11 cellular contexts compared by ENCODE assay signal in genomic region chr15:76996526-76997401, GRCh38. TPM values are rescaled to one million over a fixed set of nuclear protein-coding genes. Genes with fewer than 3 reads are reported as not detected.
DNase-seq lines count a peak whose midpoint lies in the region; ATAC-seq and TF ChIP-seq lines count a peak whose summit lies in the region.
"Had no signal": no experiment of that assay in that cellular context is flagged by ENCODE, and none has a peak within 500 bp of the region (broad histone marks: within the 10 kb centered on the region; RNA-seq: fewer than 3 reads in every experiment).

No MANE protein-coding gene starts in this region.

- no peak overlapping the region for H4K91ac ChIP-seq in mesenchymal stem cell (ENCODE audit: low read length)

- no peak overlapping the region for H3K4me2 ChIP-seq in mesenchymal stem cell (ENCODE audit: low read length, poor library complexity, severe bottlenecking)

- H3K27me3 ChIP-seq in mesenchymal stem cell (ENCODE audit: control insufficient read depth in 1 of 2, insufficient read depth in 1 of 2, low read length in 2 of 2), result peaks cover 0 to 4% of the 10 kb centered on the region in 2 experiments
- no peaks in the 10 kb centered on the region for H3K27me3 ChIP-seq in upper lobe of right lung

- no peak overlapping the region for H2AFZ ChIP-seq in mesenchymal stem cell (ENCODE audit: low read depth, low read length)

- H2BK120ac ChIP-seq in mesenchymal stem cell (ENCODE audit: low read depth, low read length), result no peak overlapping the region

- 84% methylated on average over 14 of the region's 14 CpGs for whole genome bisulfite sequencing in mesenchymal stem cell

- H3K9ac ChIP-seq in mesenchymal stem cell (ENCODE audit: low read length), result peak overlapping the region; percentile 57

- H3K27ac ChIP-seq in mesenchymal stem cell (ENCODE audit: low read length, poor library complexity, severe bottlenecking), result no peak overlapping the region
- H3K27ac ChIP-seq in upper lobe of right lung, result peak overlapping the region; percentile 51

- intact Hi-C loops in upper lobe of right lung (cut with DNase I), result no loop called here

- no peak overlapping the region for H2BK5ac ChIP-seq in mesenchymal stem cell (ENCODE audit: low read depth, low read length, poor library complexity, severe bottlenecking)

- peaks cover 61% of the 10 kb centered on the region for H3K4me1 Mint-ChIP-seq in activated naive CD8-positive, alpha-beta T cell treated with anti-CD3 and anti-CD28 coated beads for 36 hours

- peak overlapping the region; percentile 95 for H3K4me3 Mint-ChIP-seq in activated naive CD8-positive, alpha-beta T cell treated with anti-CD3 and anti-CD28 coated beads for 36 hours

- no peaks in the 10 kb centered on the region for H3K79me1 ChIP-seq in mesenchymal stem cell (replicated peaks; ENCODE audit: low read length, poor library complexity, severe bottlenecking)

- H3K4ac ChIP-seq in mesenchymal stem cell (ENCODE audit: low read depth in 1 of 2, low read length in 2 of 2), result no peak overlapping the region

- no peak overlapping the region for H2BK15ac ChIP-seq in mesenchymal stem cell (ENCODE audit: low read depth, poor library complexity, severe bottlenecking)

- H3K4me3 ChIP-seq in mesenchymal stem cell (ENCODE audit: insufficient read depth in 1 of 2, low read depth in 1 of 2, low read length in 2 of 2) (no peak overlapping the region), upper lobe of right lung (peak overlapping the region; percentile 42)
- H3K4me3 ChIP-seq: K562 had no signal

- ATAC-seq in upper lobe of right lung, result peak; percentile 11
- ATAC-seq in HG02981 (IDR thresholded peaks at IDR 0.05; ENCODE audit: unreplicated experiment), result no peak
- ATAC-seq: K562 had no signal

- no peak for TF ChIP-seq CTCF in upper lobe of right lung (IDR thresholded peaks at IDR 0.05)

- H3K9me3 ChIP-seq in mesenchymal stem cell (ENCODE audit: control insufficient read depth, low read length), result no peaks in the 10 kb centered on the region
- H3K9me3 ChIP-seq in upper lobe of right lung, result no peaks in the 10 kb centered on the region

- no peak overlapping the region for H4K8ac ChIP-seq in mesenchymal stem cell (ENCODE audit: low read length)

- DNase-seq in SIG-M5 treated with dmso at 0.1 percent for 504 hours (lab: John Stamatoyannopoulos, UW; ENCODE audit: unreplicated experiment) (peak; percentile 9), SIG-M5 (lab: John Stamatoyannopoulos, UW) (no peak), mesenchymal stem cell (no peak), upper lobe of right lung (peak; percentile 62), SW480 (ENCODE audit: low spot score) (no peak), NCI-H1417 treated with DMSO at 0.1 percent for 48 hours (lab: John Stamatoyannopoulos, UW) (no peak)
- DNase-seq in activated naive CD8-positive, alpha-beta T cell treated with anti-CD3 and anti-CD28 coated beads for 36 hours, result peak; percentile 64

- no peaks in the 10 kb centered on the region for H3K27me3 Mint-ChIP-seq in activated naive CD8-positive, alpha-beta T cell treated with anti-CD3 and anti-CD28 coated beads for 36 hours

- peak overlapping the region; percentile 95 for H3K27ac Mint-ChIP-seq in activated naive CD8-positive, alpha-beta T cell treated with anti-CD3 and anti-CD28 coated beads for 36 hours

- no peak overlapping the region for H2BK12ac ChIP-seq in mesenchymal stem cell (ENCODE audit: low read length in 2 of 2)

- no peak overlapping the region for H3K18ac ChIP-seq in mesenchymal stem cell (ENCODE audit: low read depth in 1 of 2, low read length in 2 of 2)

- H2AK5ac ChIP-seq in mesenchymal stem cell (ENCODE audit: low read length, severe bottlenecking), result no peak overlapping the region

- peak overlapping the region in 1 of 2 experiments; percentile 63 for H3K14ac ChIP-seq in mesenchymal stem cell (ENCODE audit: low read length in 2 of 2)

- peaks cover 2% of the 10 kb centered on the region for H3K9me3 Mint-ChIP-seq in activated naive CD8-positive, alpha-beta T cell treated with anti-CD3 and anti-CD28 coated beads for 36 hours

- no peaks in the 10 kb centered on the region for H3K36me3 ChIP-seq in mesenchymal stem cell (ENCODE audit: control insufficient read depth in 1 of 2, insufficient read depth in 2 of 2, low read depth in 1 of 2, low read length in 2 of 2)
- H3K36me3 ChIP-seq in upper lobe of right lung, result no peaks in the 10 kb centered on the region

- H3K4me1 ChIP-seq in mesenchymal stem cell (ENCODE audit: control insufficient read depth, insufficient read depth, low read depth, low read length) (peaks cover 12% of the 10 kb centered on the region), upper lobe of right lung (peaks cover 5% of the 10 kb centered on the region)

- H3K23ac ChIP-seq in mesenchymal stem cell (ENCODE audit: low read length in 2 of 2), result peak overlapping the region in 1 of 2 experiments; percentile 35

- peaks cover 35% of the 10 kb centered on the region for H3K36me3 Mint-ChIP-seq in activated naive CD8-positive, alpha-beta T cell treated with anti-CD3 and anti-CD28 coated beads for 36 hours

RNA-seq across cellular contexts. Expression of gene PSTPIP1, which starts 1.8 kb away (rescaled TPM):
- total RNA-seq in activated naive CD8-positive, alpha-beta T cell treated with anti-CD3 and anti-CD28 coated beads for 36 hours, result 10 to 100 TPM; 93.4 to 94.5 TPM
- not detected for polyA plus RNA-seq in mesenchymal stem cell (2013, experiment 1 of 2)
- not detected for polyA plus RNA-seq in mesenchymal stem cell (2013, experiment 2 of 2)
- 16.0 TPM for total RNA-seq in upper lobe of right lung
- total RNA-seq: fibroblast of villous mesenchyme, K562, temporal lobe had no signal
- polyA plus RNA-seq: K562 had no signal

Comparison
In these comparisons a context has a peak if more than half of its experiments do, and no peak if none do; other contexts are left out.
1. DNase-seq: peak in SIG-M5 treated with dmso at 0.1 percent for 504 hours (single experiment), activated naive CD8-positive, alpha-beta T cell treated with anti-CD3 and anti-CD28 coated beads for 36 hours (single experiment) and upper lobe of right lung (single experiment); none in SIG-M5 (single experiment), mesenchymal stem cell (single experiment), SW480 (single experiment) and NCI-H1417 treated with DMSO at 0.1 percent for 48 hours (single experiment).